ENCODE assay signal across 25 cellular contexts in genomic region chr11:385594-386351, GRCh38. TPM values are rescaled to one million over a fixed set of nuclear protein-coding genes. Genes with fewer than 3 reads are reported as not detected.
"Had no signal": no experiment of that assay in that cellular context is flagged by ENCODE, and none has a peak within 500 bp of the region (broad histone marks: within the 10 kb centered on the region; RNA-seq: fewer than 3 reads in every experiment).

No MANE protein-coding gene starts in this region.

- H3K9me3 ChIP-seq: colonic mucosa, gastrocnemius medialis had no signal

- H3K27ac ChIP-seq: colonic mucosa, epithelial cell of prostate, esophagus squamous epithelium, gastrocnemius medialis, heart right ventricle, left ventricle myocardium inferior, lower lobe of right lung had no signal

- H3K4me3 ChIP-seq: colonic mucosa, esophagus squamous epithelium, gastrocnemius medialis, heart right ventricle, left ventricle myocardium inferior, lower lobe of right lung, mucosa of descending colon had no signal

- H3K27me3 ChIP-seq: colonic mucosa had no signal

- H3K4me1 ChIP-seq: colonic mucosa, gastrocnemius medialis, heart right ventricle, left ventricle myocardium inferior, lower lobe of right lung had no signal

- H3K36me3 ChIP-seq: colonic mucosa, esophagus squamous epithelium, gastrocnemius medialis, heart right ventricle, left ventricle myocardium inferior, lower lobe of right lung had no signal

- DNase-seq: cerebellar nuclear complex; colonic mucosa; cortex of kidney; effector CD8-positive, alpha-beta T cell; effector memory CD8-positive, alpha-beta T cell; endodermal cell; erythroblast; esophagus squamous epithelium; foreskin fibroblast; foreskin melanocyte; gastrocnemius medialis; glutamatergic neuron; heart right ventricle; hippocampal formation; kidney glomerular epithelial cell; left colon; left ventricle myocardium inferior; lower lobe of right lung; mesenchymal stem cell; mucosa of descending colon had no signal

- ATAC-seq: effector memory CD8-positive, alpha-beta T cell; esophagus mucosa; gastrocnemius medialis; heart right ventricle; left colon; left lobe of liver; mucosa of descending colon had no signal

RNA-seq across cellular contexts. Expression of gene B4GALNT4, which starts 16.5 kb away (rescaled TPM):
- total RNA-seq: gastrocnemius medialis, mesenteric fat pad had no signal

RNA-seq across cellular contexts. Expression of gene ANO9, which starts 56.0 kb away (rescaled TPM):
- total RNA-seq: chondrocyte had no signal
